ENCODE assay signal across 25 cellular contexts in the genomic region with DNA sequence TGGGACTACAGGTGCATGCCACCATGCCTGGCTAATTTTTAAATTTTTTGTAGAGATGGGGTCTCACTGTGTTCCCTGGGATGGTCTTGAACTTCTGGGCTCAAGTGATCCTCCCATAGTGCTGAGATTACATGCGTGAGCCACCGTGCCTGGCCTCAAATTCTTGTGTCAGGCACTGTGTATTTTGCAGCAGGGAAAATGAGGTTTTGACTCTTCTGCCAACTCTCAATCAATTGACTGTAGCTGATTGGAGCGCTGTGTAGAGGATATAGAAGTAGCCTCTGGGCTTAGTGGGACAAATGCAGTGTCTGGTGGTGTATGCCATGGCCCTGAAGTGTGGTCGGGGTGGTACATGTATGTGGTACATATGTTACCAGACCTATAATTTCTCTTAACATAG.
"Had no signal": no experiment of that assay in that cellular context is flagged by ENCODE, and none has a peak within 500 bp of the region (broad histone marks: within the 10 kb centered on the region; RNA-seq: fewer than 3 reads in every experiment).

No MANE protein-coding gene starts in this region.

- H3K4me1 Mint-ChIP-seq: activated CD4-positive, alpha-beta T cell treated with anti-CD3 and anti-CD28 coated beads, Interleukin-2, amount 10 ng/mL, durations not matched to agents 7 days and 5 days; activated CD8-positive, alpha-beta memory T cell treated with anti-CD3 and anti-CD28 coated beads, Interleukin-2, amount 10 ng/mL, durations not matched to agents 7 days and 5 days had no signal

- H3K4me3 ChIP-seq: body of pancreas, cardiac muscle cell, hepatocyte, left ventricle myocardium inferior, spleen had no signal

- H3K27me3 Mint-ChIP-seq: activated CD4-positive, alpha-beta T cell treated with anti-CD3 and anti-CD28 coated beads, Interleukin-2, amount 10 ng/mL, durations not matched to agents 7 days and 5 days; activated CD8-positive, alpha-beta memory T cell treated with anti-CD3 and anti-CD28 coated beads, Interleukin-2, amount 10 ng/mL, durations not matched to agents 7 days and 5 days; activated CD8-positive, alpha-beta T cell treated with anti-CD3 and anti-CD28 coated beads for 36 hours; activated naive CD4-positive, alpha-beta T cell treated with anti-CD3 and anti-CD28 coated beads, Interleukin-2, amount 50 U/mL, for 24 hours had no signal

- ATAC-seq: activated CD8-positive, alpha-beta memory T cell treated with anti-CD3 and anti-CD28 coated beads, Interleukin-2, amount 10 ng/mL, durations not matched to agents 7 days and 5 days; activated CD8-positive, alpha-beta T cell treated with anti-CD3 and anti-CD28 coated beads for 36 hours; body of pancreas had no signal

- H3K27ac ChIP-seq: body of pancreas, cardiac muscle cell, hepatocyte, left ventricle myocardium inferior, spleen, VCaP had no signal

- H3K27me3 ChIP-seq: body of pancreas, cardiac muscle cell, hepatocyte, spleen had no signal

- H3K9me3 Mint-ChIP-seq: activated CD4-positive, alpha-beta T cell treated with anti-CD3 and anti-CD28 coated beads, Interleukin-2, amount 10 ng/mL, durations not matched to agents 7 days and 5 days; activated CD8-positive, alpha-beta T cell treated with anti-CD3 and anti-CD28 coated beads for 36 hours; activated naive CD4-positive, alpha-beta T cell treated with anti-CD3 and anti-CD28 coated beads, Interleukin-2, amount 50 U/mL, for 24 hours; activated T-helper 1 cell treated with anti-CD3 and anti-CD28 coated beads, Interleukin-12 subunit alpha, Interleukin-12 subunit beta, Interleukin-2, Interleukin-4 antibody, amounts not matched to agents 30 ng/mL and 10 ng/mL and 1 ng/mL, durations not matched to agents 14 hours and 24 hours and 36 hours had no signal

- H2AFZ ChIP-seq: hepatocyte had no signal

- H3K36me3 ChIP-seq: cardiac muscle cell, left ventricle myocardium inferior, spleen had no signal

- H3K9me3 ChIP-seq: body of pancreas, left ventricle myocardium inferior, spleen had no signal

- H3K4me3 Mint-ChIP-seq: activated CD4-positive, alpha-beta T cell treated with anti-CD3 and anti-CD28 coated beads, Interleukin-2, amount 10 ng/mL, durations not matched to agents 7 days and 5 days; activated CD8-positive, alpha-beta memory T cell treated with anti-CD3 and anti-CD28 coated beads, Interleukin-2, amount 10 ng/mL, durations not matched to agents 7 days and 5 days; activated CD8-positive, alpha-beta T cell treated with anti-CD3 and anti-CD28 coated beads for 36 hours; activated naive CD4-positive, alpha-beta T cell treated with anti-CD3 and anti-CD28 coated beads, Interleukin-2, amount 50 U/mL, for 24 hours; activated T-helper 1 cell treated with anti-CD3 and anti-CD28 coated beads, Interleukin-12 subunit alpha, Interleukin-12 subunit beta, Interleukin-2, Interleukin-4 antibody, amounts not matched to agents 30 ng/mL and 10 ng/mL and 1 ng/mL, durations not matched to agents 14 hours and 24 hours and 36 hours had no signal

- H3K4me2 ChIP-seq: hepatocyte had no signal

- DNase-seq: activated CD4-positive, alpha-beta T cell treated with anti-CD3 and anti-CD28 coated beads, Interleukin-2, amount 10 ng/mL, durations not matched to agents 7 days and 5 days; activated CD4-positive, CD25-positive, alpha-beta regulatory T cell treated with anti-CD3 and anti-CD28 coated beads, Interleukin-2, amount 50 U/mL, for 72 hours; activated CD8-positive, alpha-beta memory T cell treated with anti-CD3 and anti-CD28 coated beads, Interleukin-2, amount 10 ng/mL, durations not matched to agents 7 days and 5 days; activated CD8-positive, alpha-beta T cell treated with anti-CD3 and anti-CD28 coated beads for 36 hours; activated gamma-delta T cell; anterior cingulate cortex; body of pancreas; dermis blood vessel endothelial cell; effector CD8-positive, alpha-beta T cell; foreskin melanocyte; glutamatergic neuron; kidney glomerular epithelial cell; left ventricle myocardium inferior; mammary epithelial cell; midbrain; retina; spleen; stimulated activated CD4-positive, alpha-beta T cell treated with anti-CD3 and anti-CD28 coated beads, Interleukin-4, amount 100 ng/mL, for 1 hour; stimulated activated naive CD4-positive, alpha-beta T cell; T-helper 2 cell had no signal

- H3K27ac Mint-ChIP-seq: activated CD4-positive, alpha-beta T cell treated with anti-CD3 and anti-CD28 coated beads, Interleukin-2, amount 10 ng/mL, durations not matched to agents 7 days and 5 days; activated CD8-positive, alpha-beta memory T cell treated with anti-CD3 and anti-CD28 coated beads, Interleukin-2, amount 10 ng/mL, durations not matched to agents 7 days and 5 days; activated CD8-positive, alpha-beta T cell treated with anti-CD3 and anti-CD28 coated beads for 36 hours; activated naive CD4-positive, alpha-beta T cell treated with anti-CD3 and anti-CD28 coated beads, Interleukin-2, amount 50 U/mL, for 24 hours; activated T-helper 1 cell treated with anti-CD3 and anti-CD28 coated beads, Interleukin-12 subunit alpha, Interleukin-12 subunit beta, Interleukin-2, Interleukin-4 antibody, amounts not matched to agents 30 ng/mL and 10 ng/mL and 1 ng/mL, durations not matched to agents 14 hours and 24 hours and 36 hours had no signal
